In genomic region chr16:85151603-85152413, GRCh38 we compare ENCODE assay signal across 8 cellular contexts. TPM values are rescaled to one million over a fixed set of nuclear protein-coding genes. Genes with fewer than 3 reads are reported as not detected.
DNase-seq lines count a peak whose midpoint lies in the region; ATAC-seq and TF ChIP-seq lines count a peak whose summit lies in the region.

No MANE protein-coding gene starts in this region.

- H3K36me3 ChIP-seq in neural progenitor cell (no peaks in the 10 kb centered on the region), OCI-LY7 (ENCODE audit: insufficient read depth, low read length) (no peaks in the 10 kb centered on the region)

- BruUV-seq in OCI-LY7 (replicated peaks; lab: Mats Ljungman, UMichigan): no TSS peak

- ATAC-seq in activated T-cell treated with anti-CD3 and anti-CD28 coated beads, Interleukin-2, amount 50 U/mL, for 4 hours: no peak
- ATAC-seq in GM18519 (IDR thresholded peaks at IDR 0.05; ENCODE audit: low FRiP score, unreplicated experiment): no peak

- H3K27me3 ChIP-seq in neural progenitor cell: no peaks in the 10 kb centered on the region

- H3K27ac ChIP-seq in neural progenitor cell (no peak overlapping the region), OCI-LY7 (ENCODE audit: low read depth, low read length, poor library complexity, severe bottlenecking) (no peak overlapping the region)

- peaks cover 30% of the 10 kb centered on the region for H3K4me1 Mint-ChIP-seq in neural progenitor cell
- no peaks in the 10 kb centered on the region for H3K4me1 Mint-ChIP-seq in activated T-cell treated with anti-CD3 and anti-CD28 coated beads, Interleukin-2, amount 50 U/mL, for 4 hours (ENCODE audit: low read depth)

- no peak for TF ChIP-seq POLR2A in NB4 (IDR thresholded peaks at IDR 0.05; ENCODE audit: extremely low read depth, insufficient read length)

- H3F3A ChIP-seq in neural progenitor cell (ENCODE audit: low read depth): no peaks in the 10 kb centered on the region

- intact Hi-C loops in OCI-LY7 (cut with micrococcal nuclease; ENCODE audit: unreplicated experiment): no loop called here

- no peak overlapping the region for H3K4me3 ChIP-seq in NB4 (ENCODE audit: low read depth, low read length)
- H3K4me3 ChIP-seq in epithelial cell of esophagus (ENCODE audit: low read length): no peak overlapping the region
- no peak overlapping the region for H3K4me3 ChIP-seq in neural progenitor cell
- no peak overlapping the region for H3K4me3 ChIP-seq in OCI-LY7 (ENCODE audit: low read depth, low read length, poor library complexity, severe bottlenecking)

- H3K9me2 ChIP-seq in OCI-LY7 (ENCODE audit: insufficient read depth, low read length): no peaks in the 10 kb centered on the region

- CTCF ChIA-PET in OCI-LY7 (lab: Charles Lee; ENCODE audit: unreplicated experiment): no interaction called here

- TF ChIP-seq CTCF in NB4 (IDR thresholded peaks at IDR 0.05; ENCODE audit: low read depth, low read length): no peak
- no peak for TF ChIP-seq CTCF in epithelial cell of esophagus (IDR thresholded peaks at IDR 0.05; ENCODE audit: insufficient read depth, low read depth, low read length, missing control alignments)
- no peak for TF ChIP-seq CTCF in neural progenitor cell (IDR thresholded peaks at IDR 0.05)
- TF ChIP-seq CTCF in OCI-LY7 (conservative IDR thresholded peaks at IDR 0.05; ENCODE audit: low read length): no peak

- H3K79me2 ChIP-seq in neural progenitor cell (ENCODE audit: low read depth): no peaks in the 10 kb centered on the region
- H3K79me2 ChIP-seq in OCI-LY7 (ENCODE audit: insufficient read depth, low read depth, low read length): no peaks in the 10 kb centered on the region

- DNase-seq in COR-L47 (lab: John Stamatoyannopoulos, UW): peak; percentile 87
- DNase-seq in NB4 (ENCODE audit: low read depth): peak; percentile 77
- peak; percentile 79 for DNase-seq in epithelial cell of esophagus (ENCODE audit: low read depth)
- no peak for DNase-seq in neural progenitor cell (ENCODE audit: low spot score)
- no peak for DNase-seq in OCI-LY7 (ENCODE audit: low spot score)
- DNase-seq in activated CD8-positive, alpha-beta memory T cell treated with anti-CD3 and anti-CD28 coated beads for 24 hours: no peak
- no peak for DNase-seq in activated T-cell treated with anti-CD3 and anti-CD28 coated beads, Interleukin-2, amount 50 U/mL, for 4 hours

- H3K4me2 ChIP-seq in neural progenitor cell: no peak overlapping the region
- no peak overlapping the region for H3K4me2 ChIP-seq in OCI-LY7 (ENCODE audit: low read length)

- no peak overlapping the region for H3K9ac ChIP-seq in neural progenitor cell

- H2AFZ ChIP-seq in neural progenitor cell (replicated peaks) (no peak overlapping the region), OCI-LY7 (ENCODE audit: low read length) (no peak overlapping the region)

- no peaks in the 10 kb centered on the region for H3K9me3 Mint-ChIP-seq in neural progenitor cell
- H3K9me3 Mint-ChIP-seq in activated T-cell treated with anti-CD3 and anti-CD28 coated beads, Interleukin-2, amount 50 U/mL, for 4 hours: no peaks in the 10 kb centered on the region

- H3K9me3 ChIP-seq in neural progenitor cell (ENCODE audit: low read depth) (no peaks in the 10 kb centered on the region), OCI-LY7 (ENCODE audit: low read length) (no peaks in the 10 kb centered on the region)

- no peaks in the 10 kb centered on the region for H3K4me1 ChIP-seq in neural progenitor cell
- no peaks in the 10 kb centered on the region for H3K4me1 ChIP-seq in OCI-LY7 (ENCODE audit: insufficient read depth, low read length, poor library complexity, severe bottlenecking)

- H4K20me1 ChIP-seq in neural progenitor cell (ENCODE audit: low read depth) (no peaks in the 10 kb centered on the region), OCI-LY7 (ENCODE audit: insufficient read depth, low read length) (no peaks in the 10 kb centered on the region)

- H3K27ac Mint-ChIP-seq in neural progenitor cell: peak overlapping the region; percentile 79

- H3K36me3 Mint-ChIP-seq in neural progenitor cell: no peaks in the 10 kb centered on the region
- no peaks in the 10 kb centered on the region for H3K36me3 Mint-ChIP-seq in activated T-cell treated with anti-CD3 and anti-CD28 coated beads, Interleukin-2, amount 50 U/mL, for 4 hours (ENCODE audit: insufficient read depth)

- peaks cover 13% of the 10 kb centered on the region for H3K27me3 Mint-ChIP-seq in neural progenitor cell (ENCODE audit: insufficient read depth, low read depth)
- no peaks in the 10 kb centered on the region for H3K27me3 Mint-ChIP-seq in activated T-cell treated with anti-CD3 and anti-CD28 coated beads, Interleukin-2, amount 50 U/mL, for 4 hours (ENCODE audit: low read depth)

- H3K4me3 Mint-ChIP-seq in neural progenitor cell: no peak overlapping the region
- H3K4me3 Mint-ChIP-seq in activated T-cell treated with anti-CD3 and anti-CD28 coated beads, Interleukin-2, amount 50 U/mL, for 4 hours: no peak overlapping the region

- POLR2A ChIA-PET in OCI-LY7 (lab: Charles Lee): interaction anchor here (0.6 kb wide), 1 partner anchor 179 kb away, joined by 3 read pairs; no protein-coding TSS in a partner anchor

RNA-seq across cellular contexts. Expression of gene CIBAR2, which starts 39.5 kb away (rescaled TPM):
- total RNA-seq in neural progenitor cell (ENCODE audit: low replicate concordance) (0.43 TPM in 1 of 2 replicates, not detected in the other), OCI-LY7 (2022) (not detected in 2 replicates)
- total RNA-seq in OCI-LY7 (2014; rRNA removed; shearing (Covaris generic)): 0.50 TPM in 1 of 2 replicates, not detected in the other
- total RNA-seq in activated T-cell treated with anti-CD3 and anti-CD28 coated beads, Interleukin-2, amount 50 U/mL, for 4 hours: not detected

Comparison
In these comparisons a context has a peak if more than half of its experiments do, and no peak if none do; other contexts are left out.
1. DNase-seq: peak in COR-L47 (single experiment), NB4 (single experiment) and epithelial cell of esophagus (single experiment); none in neural progenitor cell (single experiment), OCI-LY7 (single experiment), activated CD8-positive, alpha-beta memory T cell treated with anti-CD3 and anti-CD28 coated beads for 24 hours (single experiment) and activated T-cell treated with anti-CD3 and anti-CD28 coated beads, Interleukin-2, amount 50 U/mL, for 4 hours (single experiment).